In genomic region chr5:114969482-114969881, GRCh38 we compare ENCODE assay signal across 30 cellular contexts.
"Had no signal": no experiment of that assay in that cellular context is flagged by ENCODE, and none has a peak within 500 bp of the region (broad histone marks: within the 10 kb centered on the region; RNA-seq: fewer than 3 reads in every experiment).

No MANE protein-coding gene starts in this region.

- DNase-seq: activated B cell treated with CpG ODN at 0.5 μM for 24 hours; activated CD4-positive, alpha-beta memory T cell treated with anti-CD3 and anti-CD28 coated beads, Interleukin-2, amount 10 ng/mL, durations not matched to agents 7 days and 5 days; activated CD4-positive, alpha-beta T cell treated with anti-CD3 and anti-CD28 coated beads for 1 hour; activated CD4-positive, alpha-beta T cell treated with anti-CD3 and anti-CD28 coated beads for 36 hours; activated CD4-positive, alpha-beta T cell treated with anti-CD3 and anti-CD28 coated beads for 48 hours; activated CD4-positive, alpha-beta T cell treated with anti-CD3 and anti-CD28 coated beads, Interleukin-2, amount 10 ng/mL, durations not matched to agents 7 days and 5 days; activated CD4-positive, alpha-beta T cell treated with anti-CD3 and anti-CD28 coated beads, Interleukin-2, amount 50 U/mL, for 48 hours; activated CD8-positive, alpha-beta memory T cell treated with anti-CD3 and anti-CD28 coated beads for 24 hours; activated CD8-positive, alpha-beta memory T cell treated with anti-CD3 and anti-CD28 coated beads, Interleukin-2, amount 10 ng/mL, durations not matched to agents 7 days and 5 days; activated CD8-positive, alpha-beta memory T cell treated with anti-CD3 and anti-CD28 coated beads, Interleukin-2, amount 50 U/mL, for 48 hours; activated CD8-positive, alpha-beta T cell treated with anti-CD3 and anti-CD28 coated beads, Interleukin-2, amount 10 ng/mL, durations not matched to agents 7 days and 5 days; activated effector memory CD4-positive, alpha-beta T cell treated with Interleukin-2 at 50 U/mL for 16 hours; activated gamma-delta T cell; activated naive CD4-positive, alpha-beta T cell treated with anti-CD3 and anti-CD28 coated beads, Interleukin-2, amount 10 ng/mL, durations not matched to agents 7 days and 5 days; activated naive CD4-positive, alpha-beta T cell treated with Interleukin-2 at 50 U/mL for 16 hours; activated naive CD8-positive, alpha-beta T cell treated with anti-CD3 and anti-CD28 coated beads, Interleukin-2, amount 10 ng/mL, durations not matched to agents 7 days and 5 days; activated naive CD8-positive, alpha-beta T cell treated with anti-CD3 and anti-CD28 coated beads, Interleukin-2, amount 50 U/mL, for 24 hours; activated T-cell treated with anti-CD3 and anti-CD28 coated beads, Interleukin-2, amount 50 U/mL, for 24 hours; activated T-cell treated with anti-CD3 and anti-CD28 coated beads, Interleukin-2, amount 50 U/mL, for 48 hours; amygdala; anterior cingulate cortex; caudate nucleus; cerebellar nuclear complex; T-helper 2 cell; T-helper 9 cell had no signal

- H3K36me3 ChIP-seq: ascending aorta, cardiac muscle cell had no signal

- FAIRE-seq: bronchial epithelial cell, TTC549 had no signal

- H3K27ac ChIP-seq: ascending aorta, cardiac muscle cell, VCaP had no signal

- H3K4me3 ChIP-seq: ascending aorta, cardiac muscle cell had no signal

- H3K27me3 ChIP-seq: ascending aorta, cardiac muscle cell had no signal

- H3K4me1 ChIP-seq: ascending aorta had no signal

- ATAC-seq: activated CD4-positive, alpha-beta T cell treated with anti-CD3 and anti-CD28 coated beads for 36 hours; activated CD8-positive, alpha-beta memory T cell treated with anti-CD3 and anti-CD28 coated beads, Interleukin-2, amount 10 ng/mL, durations not matched to agents 7 days and 5 days; activated CD8-positive, alpha-beta T cell treated with anti-CD3 and anti-CD28 coated beads, Interleukin-2, amount 10 ng/mL, durations not matched to agents 7 days and 5 days; activated naive CD8-positive, alpha-beta T cell treated with anti-CD3 and anti-CD28 coated beads, Interleukin-2, amount 50 U/mL, for 24 hours had no signal
